ENCODE assay signal across 1 cellular context in the genomic region with DNA sequence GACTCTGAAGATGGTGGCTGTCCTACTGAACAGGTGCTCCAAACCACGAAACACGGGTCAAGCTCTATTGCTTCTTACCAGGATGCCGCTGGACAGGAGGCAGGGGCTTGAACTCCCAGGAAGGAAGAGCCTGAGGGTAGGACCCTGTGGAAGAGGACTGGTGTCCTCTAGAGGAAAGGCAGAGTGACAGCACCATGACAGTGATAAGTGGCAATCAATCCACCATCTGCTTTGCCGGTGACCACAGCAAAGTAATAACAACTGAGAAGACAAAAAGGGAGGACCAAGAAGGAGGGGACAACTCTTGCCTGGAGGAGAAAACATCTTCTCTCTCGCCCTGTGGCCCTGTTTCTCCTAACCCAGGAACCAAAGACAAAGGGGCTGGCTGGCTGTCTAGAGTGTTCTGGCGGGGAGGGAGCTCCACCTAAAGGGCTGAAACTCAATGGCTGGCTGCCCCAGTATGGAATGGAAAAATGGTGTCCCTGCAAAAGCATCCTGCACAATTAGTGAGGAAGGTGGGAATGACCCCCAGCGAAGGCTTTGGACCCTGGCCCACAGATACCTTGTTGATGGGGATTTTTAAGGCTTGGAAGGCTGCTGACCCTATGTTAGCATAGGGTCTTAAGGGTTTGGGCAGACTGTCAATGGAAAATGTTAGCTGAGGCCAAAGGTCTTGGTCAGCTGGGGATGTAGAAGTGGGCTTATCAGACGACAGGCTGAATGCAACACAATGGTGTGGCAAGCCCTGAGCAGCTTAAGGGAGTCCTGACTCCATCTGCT.
TF ChIP-seq lines count a peak whose summit lies in the region.

No MANE protein-coding gene starts in this region.

TF ChIP-seq in HepG2, 621 proteins besides CTCF, POLR2A, EP300 and RAD21 (continued from another document and continues in another):
- TF ChIP-seq HNRNPLL (IDR thresholded peaks at IDR 0.05; ENCODE audit: low read depth, low read length, poor library complexity, severe bottlenecking) (no peak), ZNF768 (CRISPR knock-in tag; IDR thresholded peaks at IDR 0.05) (no peak), MTA1 (CRISPR knock-in tag; IDR thresholded peaks at IDR 0.05; ENCODE audit: borderline replicate concordance) (peak; percentile 44; the same call in 1 of the 2 replicates), IRF2 (CRISPR knock-in tag; IDR thresholded peaks at IDR 0.05) (peak; percentile 38; the same call in 1 of the 2 replicates), ZSCAN25 (CRISPR knock-in tag; IDR thresholded peaks at IDR 0.05) (peak; percentile 56; the same call in 1 of the 2 replicates), MAFG (CRISPR knock-in tag; IDR thresholded peaks at IDR 0.05) (no peak), ZNF546 (CRISPR knock-in tag; conservative IDR thresholded peaks at IDR 0.05) (0 out of 2 replicates have a peak, but pooled peaks have one; percentile 63), ZSCAN20 (CRISPR knock-in tag; IDR thresholded peaks at IDR 0.05; ENCODE audit: borderline replicate concordance) (no peak), PHF21A (CRISPR knock-in tag; IDR thresholded peaks at IDR 0.05) (peak; percentile 54; the same call in 1 of the 2 replicates), STAG1 (CRISPR knock-in tag; IDR thresholded peaks at IDR 0.05) (peak; percentile 93), CREB1 (IDR thresholded peaks at IDR 0.05) (no peak), CREB1 (CRISPR knock-in tag; IDR thresholded peaks at IDR 0.05) (no peak), AGO1 (IDR thresholded peaks at IDR 0.05; ENCODE audit: low read depth, low read length, poor library complexity, severe bottlenecking) (no peak), ARNT2 (CRISPR knock-in tag; IDR thresholded peaks at IDR 0.05; ENCODE audit: low read depth) (0 out of 2 replicates have a peak, but pooled peaks have one; percentile 38), ZFX (CRISPR knock-in tag; IDR thresholded peaks at IDR 0.05; ENCODE audit: low read depth) (0 out of 2 replicates have a peak, but pooled peaks have one; percentile 33), CEBPB (IDR thresholded peaks at IDR 0.05; ENCODE audit: borderline replicate concordance, low read depth, low read length) (no peak), SRSF4 (IDR thresholded peaks at IDR 0.05; ENCODE audit: low read depth, low read length, poor library complexity, severe bottlenecking) (no peak), ZIK1 (CRISPR knock-in tag; IDR thresholded peaks at IDR 0.05; ENCODE audit: borderline replicate concordance, low read depth) (0 out of 2 replicates have a peak, but pooled peaks have one; percentile 44), PAF1 (CRISPR knock-in tag; IDR thresholded peaks at IDR 0.05) (no peak), TGIF2 (CRISPR knock-in tag; IDR thresholded peaks at IDR 0.05) (0 out of 2 replicates have a peak, but pooled peaks have one; percentile 48), ZNF543 (CRISPR knock-in tag; IDR thresholded peaks at IDR 0.05) (0 out of 2 replicates have a peak, but pooled peaks have one; percentile 56), ZNF879 (CRISPR knock-in tag; IDR thresholded peaks at IDR 0.05) (no peak)
- TF ChIP-seq, protein P1, sequence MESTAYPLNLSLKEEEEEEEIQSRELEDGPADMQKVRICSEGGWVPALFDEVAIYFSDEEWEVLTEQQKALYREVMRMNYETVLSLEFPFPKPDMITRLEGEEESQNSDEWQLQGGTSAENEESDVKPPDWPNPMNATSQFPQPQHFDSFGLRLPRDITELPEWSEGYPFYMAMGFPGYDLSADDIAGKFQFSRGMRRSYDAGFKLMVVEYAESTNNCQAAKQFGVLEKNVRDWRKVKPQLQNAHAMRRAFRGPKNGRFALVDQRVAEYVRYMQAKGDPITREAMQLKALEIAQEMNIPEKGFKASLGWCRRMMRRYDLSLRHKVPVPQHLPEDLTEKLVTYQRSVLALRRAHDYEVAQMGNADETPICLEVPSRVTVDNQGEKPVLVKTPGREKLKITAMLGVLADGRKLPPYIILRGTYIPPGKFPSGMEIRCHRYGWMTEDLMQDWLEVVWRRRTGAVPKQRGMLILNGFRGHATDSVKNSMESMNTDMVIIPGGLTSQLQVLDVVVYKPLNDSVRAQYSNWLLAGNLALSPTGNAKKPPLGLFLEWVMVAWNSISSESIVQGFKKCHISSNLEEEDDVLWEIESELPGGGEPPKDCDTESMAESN (CRISPR knock-in tag; conservative IDR thresholded peaks at IDR 0.05): no peak; the same call in 1 of the 2 replicates
- TF ChIP-seq, protein P2, sequence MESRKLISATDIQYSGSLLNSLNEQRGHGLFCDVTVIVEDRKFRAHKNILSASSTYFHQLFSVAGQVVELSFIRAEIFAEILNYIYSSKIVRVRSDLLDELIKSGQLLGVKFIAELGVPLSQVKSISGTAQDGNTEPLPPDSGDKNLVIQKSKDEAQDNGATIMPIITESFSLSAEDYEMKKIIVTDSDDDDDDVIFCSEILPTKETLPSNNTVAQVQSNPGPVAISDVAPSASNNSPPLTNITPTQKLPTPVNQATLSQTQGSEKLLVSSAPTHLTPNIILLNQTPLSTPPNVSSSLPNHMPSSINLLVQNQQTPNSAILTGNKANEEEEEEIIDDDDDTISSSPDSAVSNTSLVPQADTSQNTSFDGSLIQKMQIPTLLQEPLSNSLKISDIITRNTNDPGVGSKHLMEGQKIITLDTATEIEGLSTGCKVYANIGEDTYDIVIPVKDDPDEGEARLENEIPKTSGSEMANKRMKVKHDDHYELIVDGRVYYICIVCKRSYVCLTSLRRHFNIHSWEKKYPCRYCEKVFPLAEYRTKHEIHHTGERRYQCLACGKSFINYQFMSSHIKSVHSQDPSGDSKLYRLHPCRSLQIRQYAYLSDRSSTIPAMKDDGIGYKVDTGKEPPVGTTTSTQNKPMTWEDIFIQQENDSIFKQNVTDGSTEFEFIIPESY (CRISPR knock-in tag; IDR thresholded peaks at IDR 0.05): peak; percentile 85
- TF ChIP-seq, protein P3, sequence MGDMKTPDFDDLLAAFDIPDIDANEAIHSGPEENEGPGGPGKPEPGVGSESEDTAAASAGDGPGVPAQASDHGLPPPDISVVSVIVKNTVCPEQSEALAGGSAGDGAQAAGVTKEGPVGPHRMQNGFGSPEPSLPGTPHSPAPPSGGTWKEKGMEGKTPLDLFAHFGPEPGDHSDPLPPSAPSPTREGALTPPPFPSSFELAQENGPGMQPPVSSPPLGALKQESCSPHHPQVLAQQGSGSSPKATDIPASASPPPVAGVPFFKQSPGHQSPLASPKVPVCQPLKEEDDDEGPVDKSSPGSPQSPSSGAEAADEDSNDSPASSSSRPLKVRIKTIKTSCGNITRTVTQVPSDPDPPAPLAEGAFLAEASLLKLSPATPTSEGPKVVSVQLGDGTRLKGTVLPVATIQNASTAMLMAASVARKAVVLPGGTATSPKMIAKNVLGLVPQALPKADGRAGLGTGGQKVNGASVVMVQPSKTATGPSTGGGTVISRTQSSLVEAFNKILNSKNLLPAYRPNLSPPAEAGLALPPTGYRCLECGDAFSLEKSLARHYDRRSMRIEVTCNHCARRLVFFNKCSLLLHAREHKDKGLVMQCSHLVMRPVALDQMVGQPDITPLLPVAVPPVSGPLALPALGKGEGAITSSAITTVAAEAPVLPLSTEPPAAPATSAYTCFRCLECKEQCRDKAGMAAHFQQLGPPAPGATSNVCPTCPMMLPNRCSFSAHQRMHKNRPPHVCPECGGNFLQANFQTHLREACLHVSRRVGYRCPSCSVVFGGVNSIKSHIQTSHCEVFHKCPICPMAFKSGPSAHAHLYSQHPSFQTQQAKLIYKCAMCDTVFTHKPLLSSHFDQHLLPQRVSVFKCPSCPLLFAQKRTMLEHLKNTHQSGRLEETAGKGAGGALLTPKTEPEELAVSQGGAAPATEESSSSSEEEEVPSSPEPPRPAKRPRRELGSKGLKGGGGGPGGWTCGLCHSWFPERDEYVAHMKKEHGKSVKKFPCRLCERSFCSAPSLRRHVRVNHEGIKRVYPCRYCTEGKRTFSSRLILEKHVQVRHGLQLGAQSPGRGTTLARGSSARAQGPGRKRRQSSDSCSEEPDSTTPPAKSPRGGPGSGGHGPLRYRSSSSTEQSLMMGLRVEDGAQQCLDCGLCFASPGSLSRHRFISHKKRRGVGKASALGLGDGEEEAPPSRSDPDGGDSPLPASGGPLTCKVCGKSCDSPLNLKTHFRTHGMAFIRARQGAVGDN (CRISPR knock-in tag; IDR thresholded peaks at IDR 0.05): peak; percentile 48
- TF ChIP-seq, protein P4, sequence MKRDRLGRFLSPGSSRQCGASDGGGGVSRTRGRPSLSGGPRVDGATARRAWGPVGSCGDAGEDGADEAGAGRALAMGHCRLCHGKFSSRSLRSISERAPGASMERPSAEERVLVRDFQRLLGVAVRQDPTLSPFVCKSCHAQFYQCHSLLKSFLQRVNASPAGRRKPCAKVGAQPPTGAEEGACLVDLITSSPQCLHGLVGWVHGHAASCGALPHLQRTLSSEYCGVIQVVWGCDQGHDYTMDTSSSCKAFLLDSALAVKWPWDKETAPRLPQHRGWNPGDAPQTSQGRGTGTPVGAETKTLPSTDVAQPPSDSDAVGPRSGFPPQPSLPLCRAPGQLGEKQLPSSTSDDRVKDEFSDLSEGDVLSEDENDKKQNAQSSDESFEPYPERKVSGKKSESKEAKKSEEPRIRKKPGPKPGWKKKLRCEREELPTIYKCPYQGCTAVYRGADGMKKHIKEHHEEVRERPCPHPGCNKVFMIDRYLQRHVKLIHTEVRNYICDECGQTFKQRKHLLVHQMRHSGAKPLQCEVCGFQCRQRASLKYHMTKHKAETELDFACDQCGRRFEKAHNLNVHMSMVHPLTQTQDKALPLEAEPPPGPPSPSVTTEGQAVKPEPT (CRISPR knock-in tag; IDR thresholded peaks at IDR 0.05; ENCODE audit: low read depth): peak; percentile 85; the same call in 1 of the 2 replicates
- TF ChIP-seq, protein P5, sequence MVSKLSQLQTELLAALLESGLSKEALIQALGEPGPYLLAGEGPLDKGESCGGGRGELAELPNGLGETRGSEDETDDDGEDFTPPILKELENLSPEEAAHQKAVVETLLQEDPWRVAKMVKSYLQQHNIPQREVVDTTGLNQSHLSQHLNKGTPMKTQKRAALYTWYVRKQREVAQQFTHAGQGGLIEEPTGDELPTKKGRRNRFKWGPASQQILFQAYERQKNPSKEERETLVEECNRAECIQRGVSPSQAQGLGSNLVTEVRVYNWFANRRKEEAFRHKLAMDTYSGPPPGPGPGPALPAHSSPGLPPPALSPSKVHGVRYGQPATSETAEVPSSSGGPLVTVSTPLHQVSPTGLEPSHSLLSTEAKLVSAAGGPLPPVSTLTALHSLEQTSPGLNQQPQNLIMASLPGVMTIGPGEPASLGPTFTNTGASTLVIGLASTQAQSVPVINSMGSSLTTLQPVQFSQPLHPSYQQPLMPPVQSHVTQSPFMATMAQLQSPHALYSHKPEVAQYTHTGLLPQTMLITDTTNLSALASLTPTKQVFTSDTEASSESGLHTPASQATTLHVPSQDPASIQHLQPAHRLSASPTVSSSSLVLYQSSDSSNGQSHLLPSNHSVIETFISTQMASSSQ (IDR thresholded peaks at IDR 0.05; ENCODE audit: low read depth): peak; percentile 39; the same call in 1 of the 2 replicates
- TF ChIP-seq, protein P5 (CRISPR knock-in tag; IDR thresholded peaks at IDR 0.05; ENCODE audit: borderline replicate concordance): peak; percentile 81; the same call in 1 of the 2 replicates
- TF ChIP-seq, protein P6, sequence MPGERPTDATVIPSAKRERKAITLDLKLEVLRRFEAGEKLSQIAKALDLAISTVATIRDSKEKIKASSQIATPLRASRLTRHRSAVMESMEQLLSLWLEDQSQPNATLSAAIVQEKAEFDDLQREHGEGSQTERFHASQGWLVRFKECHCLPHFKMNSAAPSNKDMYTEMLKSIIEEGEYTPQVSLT (CRISPR knock-in tag; IDR thresholded peaks at IDR 0.05; ENCODE audit: borderline replicate concordance, low read depth): 0 out of 2 replicates have a peak, but pooled peaks have one; percentile 38
- TF ChIP-seq, protein P7, sequence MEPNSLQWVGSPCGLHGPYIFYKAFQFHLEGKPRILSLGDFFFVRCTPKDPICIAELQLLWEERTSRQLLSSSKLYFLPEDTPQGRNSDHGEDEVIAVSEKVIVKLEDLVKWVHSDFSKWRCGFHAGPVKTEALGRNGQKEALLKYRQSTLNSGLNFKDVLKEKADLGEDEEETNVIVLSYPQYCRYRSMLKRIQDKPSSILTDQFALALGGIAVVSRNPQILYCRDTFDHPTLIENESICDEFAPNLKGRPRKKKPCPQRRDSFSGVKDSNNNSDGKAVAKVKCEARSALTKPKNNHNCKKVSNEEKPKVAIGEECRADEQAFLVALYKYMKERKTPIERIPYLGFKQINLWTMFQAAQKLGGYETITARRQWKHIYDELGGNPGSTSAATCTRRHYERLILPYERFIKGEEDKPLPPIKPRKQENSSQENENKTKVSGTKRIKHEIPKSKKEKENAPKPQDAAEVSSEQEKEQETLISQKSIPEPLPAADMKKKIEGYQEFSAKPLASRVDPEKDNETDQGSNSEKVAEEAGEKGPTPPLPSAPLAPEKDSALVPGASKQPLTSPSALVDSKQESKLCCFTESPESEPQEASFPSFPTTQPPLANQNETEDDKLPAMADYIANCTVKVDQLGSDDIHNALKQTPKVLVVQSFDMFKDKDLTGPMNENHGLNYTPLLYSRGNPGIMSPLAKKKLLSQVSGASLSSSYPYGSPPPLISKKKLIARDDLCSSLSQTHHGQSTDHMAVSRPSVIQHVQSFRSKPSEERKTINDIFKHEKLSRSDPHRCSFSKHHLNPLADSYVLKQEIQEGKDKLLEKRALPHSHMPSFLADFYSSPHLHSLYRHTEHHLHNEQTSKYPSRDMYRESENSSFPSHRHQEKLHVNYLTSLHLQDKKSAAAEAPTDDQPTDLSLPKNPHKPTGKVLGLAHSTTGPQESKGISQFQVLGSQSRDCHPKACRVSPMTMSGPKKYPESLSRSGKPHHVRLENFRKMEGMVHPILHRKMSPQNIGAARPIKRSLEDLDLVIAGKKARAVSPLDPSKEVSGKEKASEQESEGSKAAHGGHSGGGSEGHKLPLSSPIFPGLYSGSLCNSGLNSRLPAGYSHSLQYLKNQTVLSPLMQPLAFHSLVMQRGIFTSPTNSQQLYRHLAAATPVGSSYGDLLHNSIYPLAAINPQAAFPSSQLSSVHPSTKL (CRISPR knock-in tag; IDR thresholded peaks at IDR 0.05): peak; percentile 44
- TF ChIP-seq, protein P8, sequence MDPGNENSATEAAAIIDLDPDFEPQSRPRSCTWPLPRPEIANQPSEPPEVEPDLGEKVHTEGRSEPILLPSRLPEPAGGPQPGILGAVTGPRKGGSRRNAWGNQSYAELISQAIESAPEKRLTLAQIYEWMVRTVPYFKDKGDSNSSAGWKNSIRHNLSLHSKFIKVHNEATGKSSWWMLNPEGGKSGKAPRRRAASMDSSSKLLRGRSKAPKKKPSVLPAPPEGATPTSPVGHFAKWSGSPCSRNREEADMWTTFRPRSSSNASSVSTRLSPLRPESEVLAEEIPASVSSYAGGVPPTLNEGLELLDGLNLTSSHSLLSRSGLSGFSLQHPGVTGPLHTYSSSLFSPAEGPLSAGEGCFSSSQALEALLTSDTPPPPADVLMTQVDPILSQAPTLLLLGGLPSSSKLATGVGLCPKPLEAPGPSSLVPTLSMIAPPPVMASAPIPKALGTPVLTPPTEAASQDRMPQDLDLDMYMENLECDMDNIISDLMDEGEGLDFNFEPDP (CRISPR knock-in tag; conservative IDR thresholded peaks at IDR 0.05): peak; percentile 71; the same call in 1 of the 2 replicates
